In the genomic region with DNA sequence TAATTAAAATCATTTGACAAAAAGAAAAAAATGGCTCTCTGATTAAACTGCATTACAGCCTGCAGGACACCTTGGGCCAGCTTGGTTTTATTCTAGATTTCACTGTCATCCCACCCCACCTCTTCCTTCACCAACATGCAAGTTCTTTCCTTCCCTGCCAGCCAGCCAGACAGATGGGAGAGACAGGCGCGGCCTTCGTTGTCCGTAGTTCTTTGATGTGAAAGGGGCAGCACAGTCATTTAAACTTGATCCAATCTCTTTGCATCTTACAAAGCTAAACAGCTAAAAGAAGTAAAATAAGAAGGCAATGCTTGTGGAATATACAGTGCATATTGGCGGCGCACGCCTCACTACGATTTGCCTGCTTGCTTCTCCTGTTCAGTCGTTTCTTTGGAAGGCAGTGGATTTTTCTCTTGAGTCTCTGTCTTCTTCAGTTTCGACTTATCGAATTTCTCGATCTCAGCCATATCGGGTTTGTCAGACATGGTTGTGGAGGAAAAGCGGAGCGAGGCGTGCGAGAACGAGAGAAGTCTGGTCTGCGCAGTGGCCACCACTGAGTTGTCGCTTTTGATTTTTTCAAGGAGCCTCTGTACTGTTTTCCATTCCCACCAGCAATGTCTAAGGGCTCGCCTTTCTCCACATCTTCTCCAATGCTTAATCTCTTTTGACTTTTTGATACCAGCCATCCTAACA, we compare ENCODE assay signal across 28 cellular contexts. TPM values are rescaled to one million over a fixed set of nuclear protein-coding genes. Genes with fewer than 3 reads are reported as not detected.
"Had no signal": no experiment of that assay in that cellular context is flagged by ENCODE, and none has a peak within 500 bp of the region (broad histone marks: within the 10 kb centered on the region; RNA-seq: fewer than 3 reads in every experiment).

No MANE protein-coding gene starts in this region.

- H3K9ac ChIP-seq: neural progenitor cell had no signal

- H3K36me3 ChIP-seq: esophagus squamous epithelium, heart right ventricle, lower lobe of right lung, neural progenitor cell, suprapubic skin, vagina had no signal

- H3K27me3 Mint-ChIP-seq: activated B cell treated with CpG ODN at 0.5 μM for 24 hours; activated naive CD4-positive, alpha-beta T cell treated with anti-CD3 and anti-CD28 coated beads, Interleukin-2, amount 50 U/mL, for 24 hours; activated naive CD8-positive, alpha-beta T cell treated with anti-CD3 and anti-CD28 coated beads, Interleukin-2, amount 50 U/mL, for 24 hours; T-cell had no signal

- H3K9me3 Mint-ChIP-seq: activated naive CD4-positive, alpha-beta T cell treated with anti-CD3 and anti-CD28 coated beads, Interleukin-2, amount 50 U/mL, for 24 hours; natural killer cell; stimulated activated effector memory CD8-positive, alpha-beta T cell treated with anti-CD3 and anti-CD28 coated beads, Interleukin-12 subunit alpha, Interleukin-12 subunit beta, amount 100 ng/mL, for 72 hours had no signal

- H3K4me3 ChIP-seq: esophagus squamous epithelium, heart right ventricle, lower lobe of right lung, neural progenitor cell, suprapubic skin, vagina had no signal

- H3K4me3 Mint-ChIP-seq: activated B cell treated with CpG ODN at 0.5 μM for 24 hours; activated CD8-positive, alpha-beta T cell treated with anti-CD3 and anti-CD28 coated beads, Interleukin-2, amount 10 ng/mL, durations not matched to agents 7 days and 5 days; activated naive CD4-positive, alpha-beta T cell treated with anti-CD3 and anti-CD28 coated beads, Interleukin-2, amount 50 U/mL, for 24 hours; activated naive CD8-positive, alpha-beta T cell treated with anti-CD3 and anti-CD28 coated beads, Interleukin-2, amount 50 U/mL, for 24 hours; activated T-helper 1 cell treated with anti-CD3 and anti-CD28 coated beads, Interleukin-12 subunit alpha, Interleukin-12 subunit beta, Interleukin-2, Interleukin-4 antibody, amounts not matched to agents 30 ng/mL and 10 ng/mL and 1 ng/mL, durations not matched to agents 14 hours and 24 hours and 36 hours; dendritic cell treated with granulocyte-macrophage colony-stimulating factor and Interleukin-4, amounts not matched to agents 40 ng/mL and 50 ng/mL, for 4 days; natural killer cell; neural progenitor cell; stimulated activated effector memory CD8-positive, alpha-beta T cell treated with anti-CD3 and anti-CD28 coated beads, Interleukin-12 subunit alpha, Interleukin-12 subunit beta, amount 100 ng/mL, for 72 hours; T-cell; T-helper 2 cell treated with Interferon-gamma antibody and Interleukin-4, amounts not matched to agents 5 μg/mL and 100 μg/mL, for 36 hours had no signal

- H3K4me1 Mint-ChIP-seq: activated B cell treated with CpG ODN at 0.5 μM for 24 hours; activated naive CD4-positive, alpha-beta T cell treated with anti-CD3 and anti-CD28 coated beads, Interleukin-2, amount 50 U/mL, for 24 hours; activated naive CD8-positive, alpha-beta T cell treated with anti-CD3 and anti-CD28 coated beads, Interleukin-2, amount 50 U/mL, for 24 hours; natural killer cell; neural progenitor cell; stimulated activated effector memory CD8-positive, alpha-beta T cell treated with anti-CD3 and anti-CD28 coated beads, Interleukin-12 subunit alpha, Interleukin-12 subunit beta, amount 100 ng/mL, for 72 hours; T-cell had no signal

- DNase-seq: activated B cell treated with CpG ODN at 0.5 μM for 24 hours; activated CD8-positive, alpha-beta T cell treated with anti-CD3 and anti-CD28 coated beads, Interleukin-2, amount 10 ng/mL, durations not matched to agents 7 days and 5 days; activated naive CD8-positive, alpha-beta T cell treated with anti-CD3 and anti-CD28 coated beads, Interleukin-2, amount 50 U/mL, for 24 hours; amygdala; central memory CD4-positive, alpha-beta T cell; esophagus squamous epithelium; foreskin melanocyte; heart right ventricle; lower lobe of right lung; mesenchymal stem cell; natural killer cell; occipital lobe; right cardiac atrium; stimulated activated CD4-positive, alpha-beta T cell treated with anti-CD3 and anti-CD28 coated beads, Interleukin-4, amount 100 ng/mL, for 24 hours; trophoblast cell had no signal

- H3K36me3 Mint-ChIP-seq: natural killer cell; neural progenitor cell; stimulated activated effector memory CD8-positive, alpha-beta T cell treated with anti-CD3 and anti-CD28 coated beads, Interleukin-12 subunit alpha, Interleukin-12 subunit beta, amount 100 ng/mL, for 72 hours had no signal

- H3K9me3 ChIP-seq: esophagus squamous epithelium, lower lobe of right lung, suprapubic skin, vagina had no signal

- H3K27ac Mint-ChIP-seq: activated B cell treated with CpG ODN at 0.5 μM for 24 hours; activated CD8-positive, alpha-beta T cell treated with anti-CD3 and anti-CD28 coated beads, Interleukin-2, amount 10 ng/mL, durations not matched to agents 7 days and 5 days; activated naive CD4-positive, alpha-beta T cell treated with anti-CD3 and anti-CD28 coated beads, Interleukin-2, amount 50 U/mL, for 24 hours; activated naive CD8-positive, alpha-beta T cell treated with anti-CD3 and anti-CD28 coated beads, Interleukin-2, amount 50 U/mL, for 24 hours; activated T-helper 1 cell treated with anti-CD3 and anti-CD28 coated beads, Interleukin-12 subunit alpha, Interleukin-12 subunit beta, Interleukin-2, Interleukin-4 antibody, amounts not matched to agents 30 ng/mL and 10 ng/mL and 1 ng/mL, durations not matched to agents 14 hours and 24 hours and 36 hours; dendritic cell treated with granulocyte-macrophage colony-stimulating factor and Interleukin-4, amounts not matched to agents 40 ng/mL and 50 ng/mL, for 4 days; natural killer cell; neural progenitor cell; stimulated activated effector memory CD8-positive, alpha-beta T cell treated with anti-CD3 and anti-CD28 coated beads, Interleukin-12 subunit alpha, Interleukin-12 subunit beta, amount 100 ng/mL, for 72 hours; T-cell; T-helper 2 cell treated with Interferon-gamma antibody and Interleukin-4, amounts not matched to agents 5 μg/mL and 100 μg/mL, for 36 hours had no signal

- H3K27me3 ChIP-seq: esophagus squamous epithelium, heart right ventricle, suprapubic skin, vagina had no signal

- H3K4me1 ChIP-seq: esophagus squamous epithelium, heart right ventricle, lower lobe of right lung, neural progenitor cell, suprapubic skin, vagina had no signal

- ATAC-seq: activated CD8-positive, alpha-beta T cell treated with anti-CD3 and anti-CD28 coated beads, Interleukin-2, amount 10 ng/mL, durations not matched to agents 7 days and 5 days; activated naive CD8-positive, alpha-beta T cell treated with anti-CD3 and anti-CD28 coated beads, Interleukin-2, amount 50 U/mL, for 24 hours; heart right ventricle; lower lobe of right lung; natural killer cell; right cardiac atrium; stimulated activated effector memory CD8-positive, alpha-beta T cell treated with anti-CD3 and anti-CD28 coated beads, Interleukin-12 subunit alpha, Interleukin-12 subunit beta, amount 100 ng/mL, for 72 hours; T-cell had no signal

- H3K27ac ChIP-seq: esophagus squamous epithelium, heart right ventricle, lower lobe of right lung, neural progenitor cell, suprapubic skin, vagina had no signal

RNA-seq across cellular contexts. Expression of a gene that starts 22.4 kb away (rescaled TPM):
- total RNA-seq: activated B cell treated with CpG ODN at 0.5 μM for 24 hours; activated CD8-positive, alpha-beta T cell treated with anti-CD3 and anti-CD28 coated beads, Interleukin-2, amount 10 ng/mL, durations not matched to agents 7 days and 5 days; activated T-helper 1 cell treated with anti-CD3 and anti-CD28 coated beads, Interleukin-12 subunit alpha, Interleukin-12 subunit beta, Interleukin-2, Interleukin-4 antibody, amounts not matched to agents 30 ng/mL and 10 ng/mL and 1 ng/mL, durations not matched to agents 14 hours and 24 hours and 36 hours; kidney epithelial cell; mononuclear cell; skeletal muscle tissue; vagina had no signal

RNA-seq across cellular contexts. Expression of a gene that starts 40.7 kb away (rescaled TPM):
- total RNA-seq: activated B cell treated with CpG ODN at 0.5 μM for 24 hours; activated CD8-positive, alpha-beta T cell treated with anti-CD3 and anti-CD28 coated beads, Interleukin-2, amount 10 ng/mL, durations not matched to agents 7 days and 5 days; activated T-helper 1 cell treated with anti-CD3 and anti-CD28 coated beads, Interleukin-12 subunit alpha, Interleukin-12 subunit beta, Interleukin-2, Interleukin-4 antibody, amounts not matched to agents 30 ng/mL and 10 ng/mL and 1 ng/mL, durations not matched to agents 14 hours and 24 hours and 36 hours; esophagus squamous epithelium; glomerular endothelial cell; heart right ventricle; lower lobe of right lung; mononuclear cell; natural killer cell; occipital lobe; skeletal muscle tissue; suprapubic skin; T-cell; vagina had no signal
